Comparison of ENCODE assay signal across 16 cellular contexts in genomic region chr22:39250131-39250530, GRCh38. TPM values are rescaled to one million over a fixed set of nuclear protein-coding genes. Genes with fewer than 3 reads are reported as not detected.
DNase-seq lines count a peak whose midpoint lies in the region; ATAC-seq and TF ChIP-seq lines count a peak whose summit lies in the region.
"Had no signal": no experiment of that assay in that cellular context is flagged by ENCODE, and none has a peak within 500 bp of the region (broad histone marks: within the 10 kb centered on the region; RNA-seq: fewer than 3 reads in every experiment).

No MANE protein-coding gene starts in this region.

- BruUV-seq in IMR-90 (replicated peaks; lab: Mats Ljungman, UMichigan), result no TSS peak

- peak overlapping the region; percentile 77 for H4K91ac ChIP-seq in IMR-90 (ENCODE audit: insufficient read depth, low read depth, low read length)

- POLR2A ChIA-PET in IMR-90 (lab: Charles Lee; ENCODE audit: unreplicated experiment), result no interaction called here

- H3K36me3 ChIP-seq in IMR-90 (ENCODE audit: control insufficient read depth, insufficient read depth, low read length) (no peaks in the 10 kb centered on the region), lower lobe of right lung (no peaks in the 10 kb centered on the region), upper lobe of left lung (no peaks in the 10 kb centered on the region)

- peak overlapping the region; percentile 88 for H2BK120ac ChIP-seq in IMR-90 (ENCODE audit: low read depth, low read length)

- peaks cover 29% of the 10 kb centered on the region for H3K4me1 Mint-ChIP-seq in central memory CD8-positive, alpha-beta T cell

- peak overlapping the region; percentile 76; the same call in 1 of the 2 replicates for H3K23ac ChIP-seq in IMR-90 (ENCODE audit: low read depth, low read length)

- H3K27me3 Mint-ChIP-seq in central memory CD8-positive, alpha-beta T cell, result peaks cover 7% of the 10 kb centered on the region

- H3K4me3 ChIP-seq in IMR-90 (ENCODE audit: insufficient read depth, low read depth, low read length) (no peak overlapping the region), lower lobe of right lung (no peak overlapping the region), upper lobe of left lung (no peak overlapping the region)

- H3K27me3 ChIP-seq in IMR-90 (ENCODE audit: control insufficient read depth, insufficient read depth, low read length), result peaks cover 22% of the 10 kb centered on the region
- peaks cover 34% of the 10 kb centered on the region for H3K27me3 ChIP-seq in lower lobe of right lung (ENCODE audit: low read depth)
- no peaks in the 10 kb centered on the region for H3K27me3 ChIP-seq in upper lobe of left lung

- H3K4me3 Mint-ChIP-seq in central memory CD8-positive, alpha-beta T cell, result no peak overlapping the region
- H3K4me3 Mint-ChIP-seq: B cell; CD4-positive, alpha-beta T cell had no signal

- H3K4me2 ChIP-seq in IMR-90 (ENCODE audit: low read depth, low read length), result no peak overlapping the region

- TF ChIP-seq CTCF in IMR-90 (conservative IDR thresholded peaks at IDR 0.05; ENCODE audit: low read depth, low read length) (no peak), lower lobe of right lung (IDR thresholded peaks at IDR 0.05) (no peak), upper lobe of left lung (IDR thresholded peaks at IDR 0.05) (no peak)

- dilution Hi-C loops in IMR-90 (cut with HindIII; ENCODE audit: low sequenced_read_pairs, unreplicated experiment), result no loop called here

- H3K9ac ChIP-seq in IMR-90 (ENCODE audit: low read depth, low read length), result no peak overlapping the region

- peak overlapping the region; percentile 59; the same call in 1 of the 2 replicates for H4K5ac ChIP-seq in IMR-90 (ENCODE audit: low read depth, low read length)

- ATAC-seq in IMR-90 (ENCODE audit: low read depth), result no peak
- ATAC-seq in central memory CD8-positive, alpha-beta T cell (replicated peaks; ENCODE audit: extremely low read depth, poor library complexity, severe bottlenecking), result no peak
- ATAC-seq in lower lobe of right lung, result no peak
- ATAC-seq in upper lobe of left lung (ENCODE audit: low FRiP score in 2 of 2), result no peak
- ATAC-seq in HG03439 (IDR thresholded peaks at IDR 0.05; ENCODE audit: unreplicated experiment), result no peak

- no peaks in the 10 kb centered on the region for H3K9me3 Mint-ChIP-seq in central memory CD8-positive, alpha-beta T cell
- H3K9me3 Mint-ChIP-seq: CD4-positive, alpha-beta T cell had no signal

- H3K9me1 ChIP-seq in IMR-90 (ENCODE audit: insufficient read depth, low read length), result peaks cover 25% of the 10 kb centered on the region

- CTCF ChIA-PET in IMR-90 (lab: Yijun Ruan, JAX), result interaction anchor here (0.6 kb wide), 2 partner anchors 20 to 488 kb away, joined by 3 read pairs; no protein-coding TSS in a partner anchor

- peak overlapping the region; percentile 89 for H2BK20ac ChIP-seq in IMR-90 (ENCODE audit: low read depth, low read length)

- H2BK15ac ChIP-seq in IMR-90 (ENCODE audit: low read depth, low read length), result peak overlapping the region; percentile 8; the same call in 1 of the 3 replicates

- H2AK5ac ChIP-seq in IMR-90 (ENCODE audit: low read depth, low read length), result peak overlapping the region; percentile 68; the same call in 1 of the 2 replicates

- no CpG with 5 or more reads among the region's 8 CpGs for WGBS in IMR-90 (ENCODE audit: extremely low coverage in 2 of 2, insufficient read length in 1 of 2), 2 experiments
- WGBS in upper lobe of left lung, 2 donors, result 42 to 56% methylated on average over 6 to 8 of the region's 8 CpGs

- intact Hi-C loops in IMR-90 (cut with micrococcal nuclease) (no loop called here), lower lobe of right lung (cut with DNase I) (no loop called here)

- H3K4me1 ChIP-seq in IMR-90 (ENCODE audit: control insufficient read depth, insufficient read depth, low read length) (peaks cover 36% of the 10 kb centered on the region), lower lobe of right lung (peaks cover 76% of the 10 kb centered on the region), upper lobe of left lung (peaks cover 34 to 59% (median 57%) of the 10 kb centered on the region in 4 donors)

- TF ChIP-seq POLR2A in IMR-90 (IDR thresholded peaks at IDR 0.05; ENCODE audit: low read depth, low read length) (no peak), upper lobe of left lung (IDR thresholded peaks at IDR 0.05) (no peak)

- DNase-seq in IMR-90 (no peak), lower lobe of right lung (no peak), upper lobe of left lung (no peak), nucleus accumbens (lab: John Stamatoyannopoulos, UW) (no peak)
- no peak for DNase-seq in central memory CD8-positive, alpha-beta T cell (ENCODE audit: low spot score in 2 of 2)
- DNase-seq in central memory CD4-positive, alpha-beta T cell, result no peak
- DNase-seq: CD4-positive, alpha-beta T cell; EL; KBM-7; NCI-H1417 treated with DMSO at 0.1 percent for 48 hours; NCI-H2029 treated with DMSO at 0.1 percent for 48 hours; NCI-H2171 treated with DMSO at 0.1 percent for 48 hours; NCI-H446 treated with DMSO at 0.1 percent for 48 hours; OCI-M1 had no signal

- no peaks in the 10 kb centered on the region for H4K20me1 ChIP-seq in IMR-90 (ENCODE audit: insufficient read depth, low read length)

- TF ChIP-seq RAD21 in IMR-90 (IDR thresholded peaks at IDR 0.05; ENCODE audit: low read length), result no peak

- peak overlapping the region; percentile 79 for H3K27ac Mint-ChIP-seq in central memory CD8-positive, alpha-beta T cell (ENCODE audit: low read depth)
- H3K27ac Mint-ChIP-seq: B cell; CD4-positive, alpha-beta T cell had no signal

- H3K18ac ChIP-seq in IMR-90 (ENCODE audit: low read depth, low read length), result no peak overlapping the region

- peaks cover 2% of the 10 kb centered on the region for H3K36me3 Mint-ChIP-seq in central memory CD8-positive, alpha-beta T cell (ENCODE audit: insufficient read depth)

- no peak overlapping the region for H2BK5ac ChIP-seq in IMR-90 (ENCODE audit: low read depth, low read length, poor library complexity, severe bottlenecking)

- H3K9me3 ChIP-seq in IMR-90 (ENCODE audit: control insufficient read depth, insufficient read depth, low read length) (no peaks in the 10 kb centered on the region), lower lobe of right lung (no peaks in the 10 kb centered on the region), upper lobe of left lung (no peaks in the 10 kb centered on the region)

- peak overlapping the region in 1 of 2 experiments; percentile 78; a peak in 1 of 4 replicates for H4K8ac ChIP-seq in IMR-90 (ENCODE audit: low read depth in 2 of 2, low read length in 2 of 2)

- in situ Hi-C loops in IMR-90 (cut with MboI; ENCODE audit: low sequenced_read_pairs), result no loop called here

- no peak for TF ChIP-seq EP300 in upper lobe of left lung (IDR thresholded peaks at IDR 0.05)

- no peak overlapping the region for H3K56ac ChIP-seq in IMR-90 (ENCODE audit: extremely low read depth, insufficient read depth, low read length)

- H3K14ac ChIP-seq in IMR-90 (replicated peaks; ENCODE audit: low read depth, low read length), result peak overlapping the region; percentile 87

- H2AK9ac ChIP-seq in IMR-90 (replicated peaks; ENCODE audit: low read depth, low read length, poor library complexity), result peak overlapping the region; percentile 82

- H2AFZ ChIP-seq in IMR-90 (replicated peaks; ENCODE audit: low read length, poor library complexity), result peak overlapping the region; percentile 87

- peaks cover 0 to 18% of the 10 kb centered on the region in 2 experiments; a peak in 1 of 4 replicates for H3K79me1 ChIP-seq in IMR-90 (ENCODE audit: low read depth in 1 of 2, low read length in 2 of 2)

- no peak overlapping the region for H3K27ac ChIP-seq in IMR-90 (ENCODE audit: insufficient read depth, low read length)
- peak overlapping the region; percentile 39 for H3K27ac ChIP-seq in lower lobe of right lung
- H3K27ac ChIP-seq in upper lobe of left lung, result peak overlapping the region; percentile 53 to 79 (median 64)

- peak overlapping the region; percentile 85 for H3K4ac ChIP-seq in IMR-90 (ENCODE audit: low read depth, low read length)

TF ChIP-seq in IMR-90, 13 proteins besides CTCF, POLR2A, EP300 and RAD21 (continues in another document):
- no peak for TF ChIP-seq MXI1 (IDR thresholded peaks at IDR 0.05; ENCODE audit: borderline replicate concordance, low read depth, low read length)
- TF ChIP-seq CHD1 (IDR thresholded peaks at IDR 0.05; ENCODE audit: low read depth, low read length), result no peak
- no peak for TF ChIP-seq SMC3 (IDR thresholded peaks at IDR 0.05; ENCODE audit: low read depth, low read length)
- no peak for TF ChIP-seq MAZ (IDR thresholded peaks at IDR 0.05; ENCODE audit: borderline replicate concordance, low read depth, low read length)
- no peak for TF ChIP-seq RCOR1 (IDR thresholded peaks at IDR 0.05; ENCODE audit: insufficient replicate concordance, low read length)
- TF ChIP-seq NFE2L2 (IDR thresholded peaks at IDR 0.05; ENCODE audit: low read depth, low read length), result no peak
- TF ChIP-seq BHLHE40 (IDR thresholded peaks at IDR 0.05; ENCODE audit: low read depth, low read length), result no peak
- TF ChIP-seq RFX5 (IDR thresholded peaks at IDR 0.05; ENCODE audit: low read depth, low read length), result no peak
- no peak for TF ChIP-seq FOS (IDR thresholded peaks at IDR 0.05; ENCODE audit: low read depth, low read length)
- no peak for TF ChIP-seq CEBPB (IDR thresholded peaks at IDR 0.05; ENCODE audit: low read depth, low read length)
- TF ChIP-seq ELK1 (IDR thresholded peaks at IDR 0.05; ENCODE audit: borderline replicate concordance, low read depth, low read length), result no peak
- TF ChIP-seq MAFK (IDR thresholded peaks at IDR 0.05; ENCODE audit: low read depth, low read length), result no peak

RNA-seq across cellular contexts. Expression of gene PDGFB, which starts 5.3 kb away (rescaled TPM):
- total RNA-seq in IMR-90 (2012; rRNA removed) (not detected in 2 replicates), lower lobe of right lung (30.5 TPM), upper lobe of left lung (10 to 100 TPM; 15.4 to 41.7 (median 24.1) TPM)
- 0.07 and 0.09 TPM in 2 replicates for polyA plus RNA-seq in IMR-90 (2012; rRNA removed)
- 0.09 and 0.10 TPM in 2 replicates for polyA plus RNA-seq in IMR-90 (2012; cell fraction: cytosol; rRNA removed)
- 0.06 and 0.09 TPM in 2 replicates for polyA plus RNA-seq in IMR-90 (2012; cell fraction: nucleus; rRNA removed; ENCODE audit: low replicate concordance)
- total RNA-seq: B cell had no signal

Comparison
In these comparisons a context has a peak if more than half of its experiments do, and no peak if none do; other contexts are left out.
1. RNA of gene PDGFB, which starts 5.3 kb away (total RNA-seq): 30.5 TPM in lower lobe of right lung (single experiment) and 15.4 to 41.7 TPM in upper lobe of left lung; not detected in IMR-90; every median in the first group is over 10 times any median in the second.